In the genomic region with DNA sequence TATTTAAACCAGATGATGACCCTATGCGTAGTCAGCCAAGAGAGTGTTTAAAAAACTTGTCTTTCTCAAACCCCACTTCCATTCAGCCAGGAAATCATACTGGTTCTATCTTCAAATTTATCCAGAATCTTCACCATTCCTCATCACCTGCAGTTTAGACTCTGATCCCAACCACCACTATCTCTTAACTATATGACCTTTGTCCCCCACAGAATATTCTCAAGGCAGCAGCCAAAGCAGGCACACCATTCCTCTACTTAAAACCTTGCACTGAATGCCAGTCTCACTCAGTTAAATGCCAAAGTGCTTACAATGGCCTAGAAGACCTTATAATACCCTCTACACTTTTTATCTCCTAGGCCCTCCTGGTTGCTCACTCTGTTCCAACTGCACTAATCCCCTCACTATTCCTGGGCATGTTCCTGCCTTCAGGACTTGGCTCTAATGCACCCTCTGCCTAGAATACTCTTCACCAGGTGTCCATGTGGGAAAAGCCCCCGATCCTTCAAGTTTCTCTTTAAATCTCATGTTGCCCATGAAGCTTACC, we compare ENCODE assay signal across 24 cellular contexts. TPM values are rescaled to one million over a fixed set of nuclear protein-coding genes. Genes with fewer than 3 reads are reported as not detected.
DNase-seq lines count a peak whose midpoint lies in the region; ATAC-seq and TF ChIP-seq lines count a peak whose summit lies in the region.
"Had no signal": no experiment of that assay in that cellular context is flagged by ENCODE, and none has a peak within 500 bp of the region (broad histone marks: within the 10 kb centered on the region; RNA-seq: fewer than 3 reads in every experiment).

No MANE protein-coding gene starts in this region.

- H3K27ac ChIP-seq in hepatocyte, result no peak overlapping the region
- H3K27ac ChIP-seq: 22Rv1; BLaER1 treated with 17β-estradiol and CSF1 and Interleukin-3, amounts not matched to agents 10 nM and 100 nM had no signal

- no peak for DNase-seq in T-helper 1 cell
- DNase-seq in central memory CD8-positive, alpha-beta T cell (ENCODE audit: low spot score in 2 of 2), result no peak
- peak; percentile 9 for DNase-seq in hepatocyte (ENCODE audit: low spot score)
- no peak for DNase-seq in nephron progenitor cell
- no peak for DNase-seq in NCI-H187 treated with DMSO at 0.1 percent for 48 hours (lab: John Stamatoyannopoulos, UW)
- no peak for DNase-seq in NCI-H748 (lab: John Stamatoyannopoulos, UW; ENCODE audit: unreplicated experiment)
- DNase-seq: ACHN; CD4-positive, alpha-beta memory T cell; DMS153; Kasumi-1; MG63; NCI-H1417 treated with DMSO at 0.1 percent for 48 hours; NCI-H2029; NCI-H226; NCI-H510A treated with DMSO at 0.1 percent for 48 hours; NCI-H774; NK-92 treated with Interleukin-12 subunit alpha and Interleukin-12 subunit beta, amount 100 ng/mL, for 24 hours; Peyer's patch had no signal

- peaks cover 3% of the 10 kb centered on the region for H3K36me3 ChIP-seq in hepatocyte (replicated peaks; ENCODE audit: insufficient read depth, low read depth)

- H3K9me3 ChIP-seq in hepatocyte (ENCODE audit: low read depth), result no peaks in the 10 kb centered on the region
- H3K9me3 ChIP-seq: HAP-1, MG63, Peyer's patch had no signal

- no peak overlapping the region for H2AFZ ChIP-seq in hepatocyte
- H2AFZ ChIP-seq: GM23338 had no signal

- peaks cover 2% of the 10 kb centered on the region for H3K4me1 Mint-ChIP-seq in T-helper 1 cell treated with Interleukin-12 subunit alpha and Interleukin-12 subunit beta and Interleukin-4 antibody, amounts not matched to agents 30 μg/mL and 1 μg/mL, for 36 hours (ENCODE audit: low read depth)
- H3K4me1 Mint-ChIP-seq in central memory CD8-positive, alpha-beta T cell, result peaks cover 9% of the 10 kb centered on the region
- H3K4me1 Mint-ChIP-seq in nephron progenitor cell, result no peaks in the 10 kb centered on the region
- H3K4me1 Mint-ChIP-seq: GM23338 had no signal

- no peaks in the 10 kb centered on the region for H3K9me2 ChIP-seq in hepatocyte (replicated peaks; ENCODE audit: insufficient read depth)

- TF ChIP-seq CTCF in hepatocyte (IDR thresholded peaks at IDR 0.05; ENCODE audit: poor library complexity) (no peak), nephron progenitor cell (IDR thresholded peaks at IDR 0.05) (no peak)

- H3K36me3 Mint-ChIP-seq in T-helper 1 cell treated with Interleukin-12 subunit alpha and Interleukin-12 subunit beta and Interleukin-4 antibody, amounts not matched to agents 30 μg/mL and 1 μg/mL, for 36 hours (ENCODE audit: low read depth), result peaks cover 45% of the 10 kb centered on the region
- peaks cover 53% of the 10 kb centered on the region for H3K36me3 Mint-ChIP-seq in central memory CD8-positive, alpha-beta T cell (ENCODE audit: insufficient read depth)
- H3K36me3 Mint-ChIP-seq in nephron progenitor cell (ENCODE audit: low read depth), result peaks cover 92% of the 10 kb centered on the region

- no peak for ATAC-seq in central memory CD8-positive, alpha-beta T cell (replicated peaks; ENCODE audit: extremely low read depth, poor library complexity, severe bottlenecking)
- ATAC-seq in activated CD4-positive, CD25-positive, alpha-beta regulatory T cell treated with anti-CD3 and anti-CD28 coated beads, Interleukin-2, amount 50 U/mL, for 24 hours, result no peak
- ATAC-seq: GM23338 had no signal

- H3K4me3 Mint-ChIP-seq in T-helper 1 cell treated with Interleukin-12 subunit alpha and Interleukin-12 subunit beta and Interleukin-4 antibody, amounts not matched to agents 30 μg/mL and 1 μg/mL, for 36 hours, result no peak overlapping the region
- no peak overlapping the region for H3K4me3 Mint-ChIP-seq in central memory CD8-positive, alpha-beta T cell
- no peak overlapping the region for H3K4me3 Mint-ChIP-seq in nephron progenitor cell
- H3K4me3 Mint-ChIP-seq: GM23338 had no signal

- no peaks in the 10 kb centered on the region for H3K27me3 ChIP-seq in hepatocyte
- H3K27me3 ChIP-seq: BLaER1 treated with 17β-estradiol and CSF1 and Interleukin-3, amounts not matched to agents 10 nM and 100 nM; MG63; Peyer's patch had no signal

- H3K27ac Mint-ChIP-seq in T-helper 1 cell treated with Interleukin-12 subunit alpha and Interleukin-12 subunit beta and Interleukin-4 antibody, amounts not matched to agents 30 μg/mL and 1 μg/mL, for 36 hours, result peak overlapping the region; percentile 22
- peak overlapping the region; percentile 12 for H3K27ac Mint-ChIP-seq in central memory CD8-positive, alpha-beta T cell (ENCODE audit: low read depth)
- peak overlapping the region; percentile 36 for H3K27ac Mint-ChIP-seq in nephron progenitor cell
- H3K27ac Mint-ChIP-seq: GM23338 had no signal

- H3K9me3 Mint-ChIP-seq in T-helper 1 cell treated with Interleukin-12 subunit alpha and Interleukin-12 subunit beta and Interleukin-4 antibody, amounts not matched to agents 30 μg/mL and 1 μg/mL, for 36 hours, result no peaks in the 10 kb centered on the region
- no peaks in the 10 kb centered on the region for H3K9me3 Mint-ChIP-seq in central memory CD8-positive, alpha-beta T cell
- H3K9me3 Mint-ChIP-seq in nephron progenitor cell, result peaks cover 10% of the 10 kb centered on the region
- H3K9me3 Mint-ChIP-seq: CD4-positive, alpha-beta memory T cell; GM23338 had no signal

- peaks cover 56% of the 10 kb centered on the region for H3K79me2 ChIP-seq in hepatocyte

- no peaks in the 10 kb centered on the region for H4K20me1 ChIP-seq in hepatocyte (ENCODE audit: insufficient read depth, poor library complexity, severe bottlenecking)

- H3K27me3 Mint-ChIP-seq in T-helper 1 cell treated with Interleukin-12 subunit alpha and Interleukin-12 subunit beta and Interleukin-4 antibody, amounts not matched to agents 30 μg/mL and 1 μg/mL, for 36 hours (ENCODE audit: low read depth), result no peaks in the 10 kb centered on the region
- no peaks in the 10 kb centered on the region for H3K27me3 Mint-ChIP-seq in central memory CD8-positive, alpha-beta T cell
- H3K27me3 Mint-ChIP-seq in nephron progenitor cell (ENCODE audit: low read depth, poor library complexity), result no peaks in the 10 kb centered on the region
- H3K27me3 Mint-ChIP-seq: CD4-positive, alpha-beta memory T cell had no signal

- 100% methylated on average over 2 of the region's 2 CpGs for WGBS in hepatocyte (ENCODE audit: low lambda C conversion rate, missing lambda C conversion rate)

- H3K4me2 ChIP-seq in hepatocyte, result peak overlapping the region; percentile 41
- H3K4me2 ChIP-seq: BLaER1 treated with 17β-estradiol and CSF1 and Interleukin-3, amounts not matched to agents 10 nM and 100 nM; GM23338 had no signal

- no peak overlapping the region for H3K4me3 ChIP-seq in hepatocyte
- H3K4me3 ChIP-seq: BLaER1 treated with 17β-estradiol and CSF1 and Interleukin-3, amounts not matched to agents 10 nM and 100 nM; GM23338; HAP-1; MG63; Peyer's patch had no signal

- no peaks in the 10 kb centered on the region for H3K4me1 ChIP-seq in hepatocyte (ENCODE audit: insufficient read depth)
- H3K4me1 ChIP-seq: BLaER1 treated with 17β-estradiol and CSF1 and Interleukin-3, amounts not matched to agents 10 nM and 100 nM; HAP-1; Peyer's patch had no signal

RNA-seq across cellular contexts. Expression of gene SUCLA2, which starts 10.1 kb away (rescaled TPM):
- total RNA-seq in hepatocyte, result 56.9 and 60.6 TPM in 2 replicates
- 53.0 and 60.6 TPM in 2 replicates for polyA plus RNA-seq in hepatocyte

RNA-seq across cellular contexts. Expression of gene NUDT15, which starts 46.5 kb away (rescaled TPM):
- total RNA-seq in hepatocyte, result 16.6 and 16.8 TPM in 2 replicates
- polyA plus RNA-seq in hepatocyte, result 13.7 and 17.7 TPM in 2 replicates
